In genomic region chr6:33207569-33208088, GRCh38 we compare ENCODE assay signal across 8 cellular contexts. TPM values are rescaled to one million over a fixed set of nuclear protein-coding genes. Genes with fewer than 3 reads are reported as not detected.
A peak's percentile ranks its signal among the peaks of the same experiment; 100 is the strongest.
DNase-seq lines count a peak whose midpoint lies in the region; ATAC-seq and TF ChIP-seq lines count a peak whose summit lies in the region.

No MANE protein-coding gene starts in this region.

- H3K27me3 ChIP-seq in right lobe of liver = no peaks in the 10 kb centered on the region
- peaks cover 4% of the 10 kb centered on the region for H3K27me3 ChIP-seq in thymus (ENCODE audit: control insufficient read depth, insufficient read depth)

- DNase-seq in NCI-H1092 treated with DMSO at 0.1 percent for 48 hours (lab: John Stamatoyannopoulos, UW) = peak; percentile 20
- DNase-seq in NCI-H1092 (lab: John Stamatoyannopoulos, UW) = no peak
- DNase-seq in OCI-LY7 (ENCODE audit: low spot score) = peak; percentile 32
- DNase-seq in dedifferentiated amniotic fluid mesenchymal stem cell (ENCODE audit: extremely low spot score) = peak; percentile 66
- peak in 2 of 3 donors; percentile 52 to 59 for DNase-seq in right lobe of liver
- DNase-seq in NAMALWA (ENCODE audit: low spot score) = no peak

- H3K4me3 ChIP-seq in OCI-LY7 (ENCODE audit: low read depth, low read length, poor library complexity, severe bottlenecking) (peak overlapping the region; percentile 90), right lobe of liver (peak overlapping the region; percentile 86 to 94 (median 92)), thymus (ENCODE audit: low read length) (peak overlapping the region; percentile 93)

- intact Hi-C loops in OCI-LY7 (cut with micrococcal nuclease; ENCODE audit: unreplicated experiment) (loop anchor here (10.0 kb wide), 1 partner anchor 207 kb away; the partner anchor contains the start of genes CUTA and PHF1), right lobe of liver (cut with DNase I) (no loop called here)

- H4K20me1 ChIP-seq in OCI-LY7 (ENCODE audit: insufficient read depth, low read length) = no peaks in the 10 kb centered on the region

- H3K9me3 ChIP-seq in OCI-LY7 (ENCODE audit: low read length) = no peaks in the 10 kb centered on the region
- H3K9me3 ChIP-seq in right lobe of liver = no peaks in the 10 kb centered on the region
- H3K9me3 ChIP-seq in thymus (ENCODE audit: control insufficient read depth) = no peaks in the 10 kb centered on the region

- POLR2A ChIA-PET in OCI-LY7 (lab: Charles Lee) = interaction anchor here (0.5 to 0.6 kb wide), 2 partner anchors 288 to 470 kb away, joined by 3 read pairs; no protein-coding TSS in a partner anchor

- BruUV-seq in OCI-LY7 (replicated peaks; lab: Mats Ljungman, UMichigan) = TSS peak; percentile 95

- 3% methylated on average over 26 of the region's 29 CpGs for WGBS in right lobe of liver (ENCODE audit: insufficient coverage, low coverage, low lambda C conversion rate, missing lambda C conversion rate)
- WGBS in thymus = 3% methylated on average over 29 of the region's 29 CpGs

- peak overlapping the region; percentile 65 for H2AFZ ChIP-seq in OCI-LY7 (ENCODE audit: low read length)

- no peak for TF ChIP-seq POLR2A in right lobe of liver (IDR thresholded peaks at IDR 0.05)

- no peaks in the 10 kb centered on the region for H3K9me2 ChIP-seq in OCI-LY7 (ENCODE audit: insufficient read depth, low read length)

- H3K79me2 ChIP-seq in OCI-LY7 (ENCODE audit: insufficient read depth, low read depth, low read length) = peaks cover 6% of the 10 kb centered on the region; the same call in 1 of the 2 replicates

- peak overlapping the region; percentile 91 for H3K4me2 ChIP-seq in OCI-LY7 (ENCODE audit: low read length)

- H3K27ac ChIP-seq in OCI-LY7 (ENCODE audit: low read depth, low read length, poor library complexity, severe bottlenecking) (peak overlapping the region; percentile 47), right lobe of liver (peak overlapping the region; percentile 86 to 91 (median 89)), thymus (ENCODE audit: low read depth) (peak overlapping the region; percentile 97)

- ATAC-seq in right lobe of liver (peak in 3 of 4 donors; percentile 5 to 10 (median 8)), GM21447 (IDR thresholded peaks at IDR 0.05; ENCODE audit: unreplicated experiment) (no peak)

- H3K4me1 ChIP-seq in OCI-LY7 (ENCODE audit: insufficient read depth, low read length, poor library complexity, severe bottlenecking) (peaks cover 40% of the 10 kb centered on the region), right lobe of liver (peaks cover 0 to 32% (median 6%) of the 10 kb centered on the region in 4 donors), thymus (ENCODE audit: control insufficient read depth, insufficient read depth, low read length) (peaks cover 18% of the 10 kb centered on the region)

- no peak for TF ChIP-seq CTCF in OCI-LY7 (conservative IDR thresholded peaks at IDR 0.05; ENCODE audit: low read length)
- no peak for TF ChIP-seq CTCF in right lobe of liver (IDR thresholded peaks at IDR 0.05)

- CTCF ChIA-PET in OCI-LY7 (lab: Charles Lee; ENCODE audit: unreplicated experiment) = interaction anchor here (0.6 kb wide), 1 partner anchor 8 kb away, joined by 4 read pairs; no protein-coding TSS in a partner anchor

- H3K36me3 ChIP-seq in OCI-LY7 (ENCODE audit: insufficient read depth, low read length) = peaks cover 23% of the 10 kb centered on the region
- peaks cover 0 to 24% (median 11%) of the 10 kb centered on the region in 4 donors for H3K36me3 ChIP-seq in right lobe of liver
- peaks cover 39% of the 10 kb centered on the region for H3K36me3 ChIP-seq in thymus (ENCODE audit: control insufficient read depth, insufficient read depth)

RNA-seq across cellular contexts. Expression of gene RING1, which starts 0.7 kb away (rescaled TPM):
- 25.0 and 31.8 TPM in 2 replicates for total RNA-seq in OCI-LY7 (2014; rRNA removed; shearing (Covaris generic))
- 40.0 and 42.7 TPM in 2 replicates for total RNA-seq in OCI-LY7 (2022)
- total RNA-seq in right lobe of liver = 10 to 100 TPM in 4 of 6 experiments, 1 to 10 TPM in 2; 7.5 to 21.3 (median 19.7) TPM
- polyA plus RNA-seq in thymus = 62.6 TPM

RNA-seq across cellular contexts. Expression of gene HSD17B8, which starts 3.2 kb away (rescaled TPM):
- 11.6 and 21.4 TPM in 2 replicates for total RNA-seq in OCI-LY7 (2014; rRNA removed; shearing (Covaris generic))
- total RNA-seq in OCI-LY7 (2022) = 18.8 and 23.5 TPM in 2 replicates
- 10 to 100 TPM; 14.3 to 39.8 (median 33.8) TPM for total RNA-seq in right lobe of liver
- polyA plus RNA-seq in thymus = 15.7 TPM

RNA-seq across cellular contexts. Expression of gene SLC39A7, which starts 7.0 kb away (rescaled TPM):
- total RNA-seq in OCI-LY7 (2014; rRNA removed; shearing (Covaris generic)) = 22.9 and 29.2 TPM in 2 replicates
- total RNA-seq in OCI-LY7 (2022) = 48.3 and 53.2 TPM in 2 replicates
- 10 to 100 TPM; 33.5 to 61.4 (median 50.1) TPM for total RNA-seq in right lobe of liver
- polyA plus RNA-seq in thymus = 43.0 TPM

RNA-seq across cellular contexts. Expression of gene RXRB, which starts 7.2 kb away (rescaled TPM):
- total RNA-seq in OCI-LY7 (2014; rRNA removed; shearing (Covaris generic)) = 30.6 and 32.5 TPM in 2 replicates
- total RNA-seq in OCI-LY7 (2022) (47.3 and 48.5 TPM in 2 replicates), right lobe of liver (10 to 100 TPM; 10.1 to 28.2 (median 17.7) TPM)
- polyA plus RNA-seq in thymus = 60.7 TPM

RNA-seq across cellular contexts. Expression of gene COL11A2, which starts 15.4 kb away (rescaled TPM):
- 3.5 and 5.2 TPM in 2 replicates for total RNA-seq in OCI-LY7 (2014; rRNA removed; shearing (Covaris generic))
- 4.5 and 4.6 TPM in 2 replicates for total RNA-seq in OCI-LY7 (2022)
- 1 to 10 TPM in 1 of 6 experiments, under 1 TPM in 5; 0.06 to 1.4 (median 0.61) TPM for total RNA-seq in right lobe of liver
- polyA plus RNA-seq in thymus = 5.5 TPM

Comparison
In these comparisons a context has a peak if more than half of its experiments do, and no peak if none do; other contexts are left out.
1. DNase-seq: peak in NCI-H1092 treated with DMSO at 0.1 percent for 48 hours (single experiment), OCI-LY7 (single experiment), dedifferentiated amniotic fluid mesenchymal stem cell (single experiment) and right lobe of liver (2 of 3); none in NCI-H1092 (single experiment) and NAMALWA (single experiment).
2. H3K27ac ChIP-seq: peak in every context shown above with its lines; median percentile 97 in thymus; 89 in right lobe of liver; 47 in OCI-LY7.
3. Peak in every context shown above with its lines, with median percentiles within 50 percentile points of each other: H3K4me3 ChIP-seq.